21 cellular contexts compared by ENCODE assay signal in genomic region chr9:129816501-129817435, GRCh38. TPM values are rescaled to one million over a fixed set of nuclear protein-coding genes. Genes with fewer than 3 reads are reported as not detected.
DNase-seq lines count a peak whose midpoint lies in the region; ATAC-seq, FAIRE-seq and TF ChIP-seq lines count a peak whose summit lies in the region.
"Had no signal": no experiment of that assay in that cellular context is flagged by ENCODE, and none has a peak within 500 bp of the region (broad histone marks: within the 10 kb centered on the region; RNA-seq: fewer than 3 reads in every experiment).

No MANE protein-coding gene starts in this region.

- TF ChIP-seq CTCF in left lung (IDR thresholded peaks at IDR 0.05), result no peak
- no peak for TF ChIP-seq CTCF in heart right ventricle (IDR thresholded peaks at IDR 0.05)

- intact Hi-C loops in left lung (cut with DNase I), result no loop called here
- intact Hi-C loops in heart right ventricle (cut with DNase I), result no loop called here

- H3K27ac Mint-ChIP-seq in T-helper 17 cell, result peak overlapping the region; percentile 56
- H3K27ac Mint-ChIP-seq: CD4-positive, alpha-beta T cell; HFFc6 had no signal

- H3K27me3 ChIP-seq in left lung (no peaks in the 10 kb centered on the region), heart right ventricle (no peaks in the 10 kb centered on the region)
- H3K27me3 ChIP-seq: colonic mucosa, Peyer's patch, thyroid gland had no signal

- H3K36me3 ChIP-seq in left lung (peaks cover 0 to 98% of the 10 kb centered on the region in 2 donors), heart right ventricle (peaks cover 0 to 100% (median 51%) of the 10 kb centered on the region in 9 donors)
- H3K36me3 ChIP-seq: colonic mucosa had no signal

- H3K4me3 Mint-ChIP-seq in T-helper 17 cell, result no peak overlapping the region
- H3K4me3 Mint-ChIP-seq: activated naive CD4-positive, alpha-beta T cell treated with anti-CD3 and anti-CD28 coated beads, Interleukin-2, amount 50 U/mL, for 24 hours; CD4-positive, alpha-beta T cell; HFFc6 had no signal

- no peaks in the 10 kb centered on the region for H3K9me3 ChIP-seq in T-helper 17 cell (ENCODE audit: control insufficient read depth, low read length, poor library complexity, severe bottlenecking)
- H3K9me3 ChIP-seq in left lung, result no peaks in the 10 kb centered on the region
- H3K9me3 ChIP-seq in heart right ventricle, result no peaks in the 10 kb centered on the region
- H3K9me3 ChIP-seq: colonic mucosa, Peyer's patch, SK-N-SH, thyroid gland had no signal

- H3K36me3 Mint-ChIP-seq in T-helper 17 cell (ENCODE audit: low read depth), result peaks cover 5% of the 10 kb centered on the region

- no peak for FAIRE-seq in RCC 7860 (lab: Jason Lieb, UNC)
- FAIRE-seq: endothelial cell of umbilical vein had no signal

- DNase-seq in AML-193 (lab: John Stamatoyannopoulos, UW) (peak; percentile 97 to 98), KBM-7 (peak; percentile 19), T-helper 17 cell (no peak), left lung (peak in 1 of 2 donors; percentile 46), T1000 (lab: John Stamatoyannopoulos, UW) (no peak), RCC 7860 (ENCODE audit: low spot score) (no peak), heart right ventricle (no peak)
- DNase-seq: CD4-positive, alpha-beta T cell; colonic mucosa; DMS79; HFFc6; NCI-H1436 treated with DMSO at 0.1 percent for 48 hours; NCI-H2171 treated with DMSO at 0.1 percent for 48 hours; NCI-H774; Peyer's patch; right cardiac atrium; SK-N-SH; thyroid gland had no signal

- H3K4me1 Mint-ChIP-seq in T-helper 17 cell, result peaks cover 9% of the 10 kb centered on the region

- H3K27me3 Mint-ChIP-seq in T-helper 17 cell, result no peaks in the 10 kb centered on the region
- H3K27me3 Mint-ChIP-seq: activated naive CD4-positive, alpha-beta T cell treated with anti-CD3 and anti-CD28 coated beads, Interleukin-2, amount 50 U/mL, for 24 hours; CD4-positive, alpha-beta T cell had no signal

- H3K4me1 ChIP-seq in left lung, result peaks cover 0 to 26% of the 10 kb centered on the region in 2 donors
- H3K4me1 ChIP-seq in heart right ventricle, result peaks cover 0 to 8% (median 0%) of the 10 kb centered on the region in 9 donors
- H3K4me1 ChIP-seq: thyroid gland had no signal

- H3K27ac ChIP-seq in left lung, result peak overlapping the region in 1 of 2 donors; percentile 60
- peak overlapping the region in 1 of 10 donors; percentile 26 for H3K27ac ChIP-seq in heart right ventricle
- H3K27ac ChIP-seq: colonic mucosa, Peyer's patch, thyroid gland had no signal

- ATAC-seq in T-helper 17 cell (no peak), left lung (peak; percentile 32), heart right ventricle (no peak), HG02884 (IDR thresholded peaks at IDR 0.05; ENCODE audit: unreplicated experiment) (no peak)
- ATAC-seq: right cardiac atrium had no signal

- WGBS in heart right ventricle, 2 donors, result 90 to 91% methylated on average over 14 of the region's 14 CpGs

- no peak overlapping the region for H3K4me3 ChIP-seq in left lung
- no peak overlapping the region for H3K4me3 ChIP-seq in heart right ventricle
- H3K4me3 ChIP-seq: colonic mucosa, Peyer's patch, thyroid gland had no signal

- in situ Hi-C loops in KBM-7 (cut with MboI; ENCODE audit: low pct_unique_long_range_greater_than_20kb, low sequenced_read_pairs), result no loop called here

RNA-seq across cellular contexts. Expression of gene TOR1A, which starts 7.2 kb away (rescaled TPM):
- total RNA-seq in T-helper 17 cell (10 to 100 TPM; 16.7 to 17.2 TPM), left lung (10 to 100 TPM; 32.0 to 38.5 TPM), heart right ventricle (10 to 100 TPM; 11.1 to 16.8 (median 13.3) TPM)
- polyA plus RNA-seq in heart right ventricle, result 10 to 100 TPM; 10.9 to 19.8 TPM

RNA-seq across cellular contexts. Expression of gene TOR1B, which starts 13.8 kb away (rescaled TPM):
- 10 to 100 TPM; 13.2 to 18.7 TPM for total RNA-seq in T-helper 17 cell
- total RNA-seq in left lung, result 10 to 100 TPM; 26.1 to 32.1 TPM
- 10 to 100 TPM in 7 of 10 donors, 1 to 10 TPM in 3; 6.9 to 13.8 (median 11.0) TPM for total RNA-seq in heart right ventricle
- 10 to 100 TPM in 1 of 2 donors, 1 to 10 TPM in 1; 6.4 to 11.3 TPM for polyA plus RNA-seq in heart right ventricle

RNA-seq across cellular contexts. Expression of gene C9orf78, which starts 18.3 kb away (rescaled TPM):
- total RNA-seq in T-helper 17 cell, result 100 to 1,000 TPM in 1 of 2 donors, 10 to 100 TPM in 1; 96.2 to 111 TPM
- total RNA-seq in left lung, result 10 to 100 TPM; 30.1 to 31.8 TPM
- total RNA-seq in heart right ventricle, result 10 to 100 TPM; 25.7 to 34.6 (median 30.5) TPM
- 10 to 100 TPM; 34.2 to 66.2 TPM for polyA plus RNA-seq in heart right ventricle

RNA-seq across cellular contexts. Expression of gene USP20, which starts 18.5 kb away (rescaled TPM):
- total RNA-seq in T-helper 17 cell, result 10 to 100 TPM; 80.7 to 90.0 TPM
- total RNA-seq in left lung, result 10 to 100 TPM; 21.0 to 22.9 TPM
- total RNA-seq in heart right ventricle, result 10 to 100 TPM; 10.9 to 16.8 (median 12.5) TPM
- polyA plus RNA-seq in heart right ventricle, result 10 to 100 TPM; 11.0 to 14.7 TPM

Comparison
In these comparisons a context has a peak if more than half of its experiments do, and no peak if none do; other contexts are left out.
1. DNase-seq: peak in AML-193 (2 of 2) and KBM-7 (single experiment); none in T-helper 17 cell (0 of 3), T1000 (single experiment), RCC 7860 (single experiment) and heart right ventricle (0 of 2).